Comparison of ENCODE assay signal across 1 cellular context in the genomic region with DNA sequence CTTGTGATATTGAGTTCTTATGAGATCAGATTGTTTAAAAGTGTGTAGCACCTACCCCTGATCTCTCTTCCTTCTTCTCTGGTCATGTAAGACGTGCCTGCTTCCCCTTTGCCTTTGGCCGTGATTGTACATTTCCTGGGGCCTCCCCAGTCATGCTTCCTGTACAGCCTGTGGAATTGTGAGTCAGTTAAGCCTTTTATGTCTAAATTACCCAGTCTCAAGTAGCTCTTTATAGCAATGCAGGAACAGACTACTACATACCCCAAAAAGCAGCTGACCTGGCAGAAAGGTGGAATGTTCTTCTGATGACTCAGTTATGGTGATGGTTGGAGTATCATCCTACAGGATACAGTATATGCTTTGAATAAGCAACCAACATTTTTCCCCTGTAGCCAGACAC.
TF ChIP-seq lines count a peak whose summit lies in the region.

No MANE protein-coding gene starts in this region.

TF ChIP-seq in WTC11, 78 proteins besides CTCF, POLR2A, EP300 and RAD21 (continued from another document):
- TF ChIP-seq, protein P1, sequence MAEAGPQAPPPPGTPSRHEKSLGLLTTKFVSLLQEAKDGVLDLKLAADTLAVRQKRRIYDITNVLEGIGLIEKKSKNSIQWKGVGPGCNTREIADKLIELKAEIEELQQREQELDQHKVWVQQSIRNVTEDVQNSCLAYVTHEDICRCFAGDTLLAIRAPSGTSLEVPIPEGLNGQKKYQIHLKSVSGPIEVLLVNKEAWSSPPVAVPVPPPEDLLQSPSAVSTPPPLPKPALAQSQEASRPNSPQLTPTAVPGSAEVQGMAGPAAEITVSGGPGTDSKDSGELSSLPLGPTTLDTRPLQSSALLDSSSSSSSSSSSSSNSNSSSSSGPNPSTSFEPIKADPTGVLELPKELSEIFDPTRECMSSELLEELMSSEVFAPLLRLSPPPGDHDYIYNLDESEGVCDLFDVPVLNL (CRISPR knock-in tag; IDR thresholded peaks at IDR 0.05; ENCODE audit: borderline replicate concordance, low read depth), result no peak
- TF ChIP-seq ZNF263 (CRISPR knock-in tag; IDR thresholded peaks at IDR 0.05; ENCODE audit: low read depth), result no peak
- TF ChIP-seq EMX1 (CRISPR knock-in tag; IDR thresholded peaks at IDR 0.05), result no peak
- TF ChIP-seq NR2C2 (CRISPR knock-in tag; IDR thresholded peaks at IDR 0.05), result no peak
- TF ChIP-seq NFE2L1 (CRISPR knock-in tag; IDR thresholded peaks at IDR 0.05), result no peak
